ENCODE assay signal across 10 cellular contexts in the genomic region with DNA sequence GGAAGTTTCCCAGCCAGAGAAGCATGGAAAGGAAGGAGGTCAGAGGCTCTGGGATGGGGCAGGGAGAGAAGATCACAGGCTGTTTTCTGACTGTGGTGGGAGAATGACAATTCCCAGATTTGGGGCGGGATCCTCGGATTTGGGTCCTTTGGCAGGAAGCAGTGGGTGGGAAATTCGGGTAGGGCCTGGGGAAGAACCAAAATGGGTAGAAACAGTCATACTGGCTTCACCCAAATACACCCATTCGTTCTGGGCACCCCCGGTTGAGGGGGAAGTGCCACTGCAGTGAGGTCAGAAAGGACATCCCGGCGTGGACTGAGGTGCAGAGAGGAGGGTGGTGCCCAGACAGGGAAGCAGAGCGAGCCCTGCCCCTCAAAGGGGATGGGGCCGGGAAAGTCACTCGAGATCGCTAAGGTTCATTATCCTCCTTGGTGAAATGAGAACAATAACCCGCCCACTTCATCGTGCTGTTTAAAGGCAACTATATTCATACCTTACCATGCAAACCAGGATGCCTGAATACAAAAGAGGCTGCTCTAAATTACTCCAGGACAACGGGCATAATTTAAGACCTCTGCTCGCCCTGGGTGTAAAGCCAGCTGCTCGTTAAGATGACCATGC.
"Had no signal": no experiment of that assay in that cellular context is flagged by ENCODE, and none has a peak within 500 bp of the region (broad histone marks: within the 10 kb centered on the region; RNA-seq: fewer than 3 reads in every experiment).

No MANE protein-coding gene starts in this region.

- H3K36me3 Mint-ChIP-seq: activated naive CD4-positive, alpha-beta T cell treated with anti-CD3 and anti-CD28 coated beads, Interleukin-2, amount 50 U/mL, for 24 hours had no signal

- H3K4me1 Mint-ChIP-seq: activated naive CD4-positive, alpha-beta T cell treated with anti-CD3 and anti-CD28 coated beads, Interleukin-2, amount 50 U/mL, for 24 hours had no signal

- H3K9me3 Mint-ChIP-seq: activated naive CD4-positive, alpha-beta T cell treated with anti-CD3 and anti-CD28 coated beads, Interleukin-2, amount 50 U/mL, for 24 hours had no signal

- H3K27ac ChIP-seq: body of pancreas, epithelial cell of prostate, heart left ventricle, lower lobe of right lung, pancreas, tibial artery had no signal

- ATAC-seq: body of pancreas, heart left ventricle, lower lobe of right lung, pancreas had no signal

- H3K27ac Mint-ChIP-seq: activated naive CD4-positive, alpha-beta T cell treated with anti-CD3 and anti-CD28 coated beads, Interleukin-2, amount 50 U/mL, for 24 hours had no signal

- H3K4me3 ChIP-seq: body of pancreas, heart left ventricle, lower lobe of right lung, pancreas, tibial artery had no signal

- H3K4me3 Mint-ChIP-seq: activated naive CD4-positive, alpha-beta T cell treated with anti-CD3 and anti-CD28 coated beads, Interleukin-2, amount 50 U/mL, for 24 hours had no signal

- DNase-seq: activated CD4-positive, alpha-beta T cell treated with anti-CD3 and anti-CD28 coated beads for 4 hours; amniotic stem cell; body of pancreas; lower lobe of right lung; pancreas; stimulated activated CD4-positive, alpha-beta T cell treated with anti-CD3 and anti-CD28 coated beads, Interleukin-1b, Interleukin-23, amount 100 ng/mL, for 48 hours; tibial artery had no signal

- H3K27me3 Mint-ChIP-seq: activated naive CD4-positive, alpha-beta T cell treated with anti-CD3 and anti-CD28 coated beads, Interleukin-2, amount 50 U/mL, for 24 hours had no signal

- H3K9me3 ChIP-seq: body of pancreas, heart left ventricle, lower lobe of right lung, pancreas, tibial artery had no signal

- H3K27me3 ChIP-seq: body of pancreas, heart left ventricle, pancreas, tibial artery had no signal

- H3K4me1 ChIP-seq: body of pancreas, pancreas, tibial artery had no signal
